ENCODE assay signal across 9 cellular contexts in the genomic region with DNA sequence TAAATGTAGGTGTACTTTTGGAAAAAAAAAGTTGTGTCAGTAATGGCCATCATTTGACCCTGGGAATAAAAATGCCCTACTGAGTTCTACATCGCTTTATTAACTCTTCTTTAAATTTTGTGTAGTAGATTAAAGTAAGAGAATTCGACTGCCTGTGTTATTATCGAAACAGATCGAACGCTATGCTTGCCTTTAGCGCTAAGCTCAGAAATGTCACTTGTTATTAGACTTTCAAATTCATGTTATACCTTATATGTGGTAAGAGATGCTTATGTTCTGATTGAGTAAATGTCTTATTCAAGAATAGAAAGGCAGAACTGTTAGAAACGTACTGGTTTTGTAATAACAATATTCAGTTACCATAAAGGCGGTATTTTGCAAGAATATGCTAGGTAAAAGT. TPM values are rescaled to one million over a fixed set of nuclear protein-coding genes. Genes with fewer than 3 reads are reported as not detected.
DNase-seq lines count a peak whose midpoint lies in the region; ATAC-seq and TF ChIP-seq lines count a peak whose summit lies in the region.
"Had no signal": no experiment of that assay in that cellular context is flagged by ENCODE, and none has a peak within 500 bp of the region (broad histone marks: within the 10 kb centered on the region; RNA-seq: fewer than 3 reads in every experiment).

No MANE protein-coding gene starts in this region.

- 39 to 52% (median 48%) methylated on average over 8 of the region's 8 CpGs for WGBS in psoas muscle, 3 donors

- H3K27me3 Mint-ChIP-seq in T-cell = no peaks in the 10 kb centered on the region

- H3K36me3 ChIP-seq in psoas muscle (ENCODE audit: insufficient read depth in 1 of 2, low read depth in 1 of 2) = peaks cover 0 to 2% of the 10 kb centered on the region in 2 donors

- POLR2A ChIA-PET in T-cell (lab: Charles Lee) = interaction anchor here (0.7 to 1.5 kb wide), 4 partner anchors 10 to 809 kb away, joined by 3 to 4 read pairs (median 3); no protein-coding TSS in a partner anchor

- in situ Hi-C loops in ACHN (cut with HindIII; ENCODE audit: low pct_ligation_motif_present, low pct_unique_long_range_greater_than_20kb, low sequenced_read_pairs) = no loop called here

- intact Hi-C loops in psoas muscle (cut with DNase I) = loop anchor here (5.0 kb wide), 4 partner anchors 44 to 256 kb away; a partner anchor contains a TSS

- H3K27me3 ChIP-seq in psoas muscle (ENCODE audit: insufficient read depth in 3 of 3, low read length in 2 of 3) = no peaks in the 10 kb centered on the region

- no peak for ATAC-seq in T-cell (replicated peaks in 1 of 4)
- ATAC-seq in psoas muscle = no peak
- ATAC-seq in GM18867 (IDR thresholded peaks at IDR 0.05; ENCODE audit: unreplicated experiment) = no peak

- TF ChIP-seq CTCF in GM12865 (IDR thresholded peaks at IDR 0.05; ENCODE audit: insufficient read depth, low read depth, low read length, missing control alignments) = no peak
- no peak for TF ChIP-seq CTCF in fibroblast of mammary gland (conservative IDR thresholded peaks at IDR 0.05; ENCODE audit: control insufficient read depth, insufficient read depth, low read depth, low read length)
- no peak for TF ChIP-seq CTCF in psoas muscle (IDR thresholded peaks at IDR 0.05)

- peaks cover 68 to 73% (median 68%) of the 10 kb centered on the region in 3 donors for H3K4me1 Mint-ChIP-seq in T-cell

- H3K36me3 Mint-ChIP-seq in T-cell = peaks cover 18% of the 10 kb centered on the region

- peak overlapping the region; percentile 77 for H3K4me3 ChIP-seq in GM12865 (ENCODE audit: low read depth, low read length)
- peak overlapping the region; percentile 94 for H3K4me3 ChIP-seq in fibroblast of mammary gland (ENCODE audit: control insufficient read depth, low read depth, low read length)
- peak overlapping the region; percentile 76 for H3K4me3 ChIP-seq in psoas muscle

- H3K9me3 ChIP-seq in psoas muscle = no peaks in the 10 kb centered on the region

- H3K27ac Mint-ChIP-seq in T-cell = peak overlapping the region; percentile 90 to 95

- peaks cover 44% of the 10 kb centered on the region for H3K4me1 ChIP-seq in psoas muscle

- CTCF ChIA-PET in T-cell (lab: Charles Lee) = interaction anchor here (1.2 to 3.6 kb wide), 5 partner anchors 13 to 24 kb away, joined by 4 to 28 read pairs (median 9); no protein-coding TSS in a partner anchor

- H3K27ac ChIP-seq in psoas muscle = peak overlapping the region; percentile 96

- no peak for DNase-seq in GM12865 (ENCODE audit: low read depth)
- no peak for DNase-seq in T-cell
- no peak for DNase-seq in fibroblast of mammary gland (ENCODE audit: low read depth)
- DNase-seq in psoas muscle = no peak
- no peak for DNase-seq in epidermal melanocyte (ENCODE audit: insufficient read length, low spot score)
- no peak for DNase-seq in medulla oblongata (ENCODE audit: extremely low spot score)
- no peak for DNase-seq in ACHN
- DNase-seq: NCI-H1930 had no signal

- H3K9me3 Mint-ChIP-seq in T-cell = peaks cover 0 to 9% (median 2%) of the 10 kb centered on the region in 3 donors

- peak overlapping the region; percentile 96 to 97 (median 97) for H3K4me3 Mint-ChIP-seq in T-cell

RNA-seq across cellular contexts. Expression of a gene that starts 1.4 kb away (rescaled TPM):
- total RNA-seq in T-cell (100 to 1,000 TPM in 1 of 5 donors, 10 to 100 TPM in 4; 67.4 to 103 (median 80.1) TPM), psoas muscle (100 to 1,000 TPM; 402 to 903 (median 596) TPM)
- 100 to 1,000 TPM; 391 to 656 (median 520) TPM for polyA plus RNA-seq in psoas muscle
